ENCODE assay signal across 8 cellular contexts in the genomic region with DNA sequence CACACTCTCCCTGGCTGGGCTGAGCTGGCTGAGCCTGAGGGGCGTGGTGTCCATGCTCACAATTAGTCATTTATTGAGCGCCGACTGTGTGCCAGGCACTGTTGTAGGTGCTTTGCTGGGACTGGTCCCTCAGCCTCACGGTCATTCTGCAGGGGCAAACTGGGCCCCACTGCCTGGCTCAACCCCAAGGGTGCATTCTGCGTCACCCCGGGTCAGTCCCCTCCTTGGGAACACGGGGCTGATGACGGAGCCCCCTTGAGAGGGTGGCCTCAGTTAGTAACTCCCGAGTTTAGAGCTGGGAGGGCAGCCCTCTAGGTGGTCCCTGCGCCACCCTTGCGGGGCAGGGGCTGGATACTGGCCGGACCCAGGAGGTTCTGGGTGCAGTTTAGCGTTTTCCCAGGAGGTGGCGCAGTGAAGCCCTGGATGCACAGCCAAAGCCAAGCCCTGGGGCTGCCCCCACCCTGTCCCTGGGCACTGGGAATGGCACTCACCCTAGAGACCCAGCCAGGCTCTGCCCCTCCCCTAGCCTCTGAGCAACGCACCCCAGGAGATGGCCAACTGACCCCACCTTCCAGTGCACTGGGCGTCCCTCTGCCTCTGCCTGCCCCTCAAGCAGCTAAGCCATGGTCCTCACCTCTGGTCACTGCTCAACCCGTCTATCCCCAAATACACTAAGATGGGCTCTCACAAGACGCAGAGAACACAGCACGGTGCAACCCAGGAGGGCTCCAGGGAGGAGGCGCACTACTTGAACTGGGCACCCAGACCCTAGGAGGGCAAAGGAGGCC.
DNase-seq lines count a peak whose midpoint lies in the region; ATAC-seq and TF ChIP-seq lines count a peak whose summit lies in the region.

No MANE protein-coding gene starts in this region.

- peak; percentile 79 for DNase-seq in GM10248 (ENCODE audit: extremely low spot score)
- DNase-seq in NAMALWA (ENCODE audit: low spot score) = peak; percentile 66
- peak; percentile 41 for DNase-seq in activated T-cell treated with anti-CD3 and anti-CD28 coated beads for 1 hour (ENCODE audit: low read depth)
- DNase-seq in esophagus squamous epithelium (lab: John Stamatoyannopoulos, UW) = no peak
- peak; percentile 97 for DNase-seq in osteoblast (ENCODE audit: insufficient read length, low spot score, missing footprints)
- peak; percentile 75 to 92 for DNase-seq in aorta
- DNase-seq in MV-4-11 (lab: John Stamatoyannopoulos, UW) = no peak

- peaks cover 36 to 84% (median 46%) of the 10 kb centered on the region in 3 donors for H3K4me1 ChIP-seq in esophagus squamous epithelium
- H3K4me1 ChIP-seq in osteoblast (ENCODE audit: insufficient read depth, low read length) = peaks cover 35% of the 10 kb centered on the region
- no peaks in the 10 kb centered on the region for H3K4me1 ChIP-seq in aorta (ENCODE audit: control insufficient read depth in 1 of 2, insufficient read depth in 2 of 2, low read length in 2 of 2)

- H3K79me2 ChIP-seq in osteoblast (ENCODE audit: insufficient read depth, low read length) = peaks cover 8% of the 10 kb centered on the region

- H3K4me3 ChIP-seq in esophagus squamous epithelium (no peak overlapping the region), osteoblast (ENCODE audit: insufficient read depth, low read length) (no peak overlapping the region), aorta (ENCODE audit: low read length in 2 of 2) (no peak overlapping the region)

- H3K36me3 ChIP-seq in esophagus squamous epithelium (no peaks in the 10 kb centered on the region), osteoblast (ENCODE audit: insufficient read depth, low read length) (no peaks in the 10 kb centered on the region), aorta (ENCODE audit: control insufficient read depth in 1 of 2, insufficient read depth in 2 of 2, low read length in 1 of 2) (no peaks in the 10 kb centered on the region)

- intact Hi-C loops in esophagus squamous epithelium (cut with DNase I) (no loop called here), aorta (cut with DNase I) (loop anchor here in 1 of 2 donors (5.0 kb wide), 2 partner anchors 48 to 242 kb away; partner anchors contain the start of gene GSE1)

- peak overlapping the region; percentile 45 to 85 (median 76) for H3K27ac ChIP-seq in esophagus squamous epithelium
- peak overlapping the region; percentile 59 for H3K27ac ChIP-seq in osteoblast (ENCODE audit: low read depth, low read length)
- peak overlapping the region in 1 of 2 donors; percentile 43 for H3K27ac ChIP-seq in aorta (ENCODE audit: low read depth in 1 of 2, low read length in 2 of 2)

- no peaks in the 10 kb centered on the region for H3K9me3 ChIP-seq in esophagus squamous epithelium
- H3K9me3 ChIP-seq in osteoblast (ENCODE audit: low read depth, low read length) = no peaks in the 10 kb centered on the region
- H3K9me3 ChIP-seq in aorta (ENCODE audit: control insufficient read depth, low read length) = no peaks in the 10 kb centered on the region

- peak overlapping the region; percentile 50 for H3K4me2 ChIP-seq in osteoblast (ENCODE audit: insufficient read depth, low read length)

- no peak for TF ChIP-seq POLR2A in esophagus squamous epithelium (IDR thresholded peaks at IDR 0.05)

- no peaks in the 10 kb centered on the region for H3K27me3 ChIP-seq in esophagus squamous epithelium
- no peaks in the 10 kb centered on the region for H3K27me3 ChIP-seq in osteoblast (ENCODE audit: insufficient read depth, low read length)
- no peaks in the 10 kb centered on the region for H3K27me3 ChIP-seq in aorta (ENCODE audit: control insufficient read depth in 1 of 2, insufficient read depth in 2 of 2, low read length in 1 of 2)

- CTCF ChIA-PET in GM10248 (lab: Yijun Ruan, JAX) = interaction anchor here (0.6 to 2.4 kb wide), 10 partner anchors 10 to 246 kb away, joined by 3 to 6 read pairs (median 3); no protein-coding TSS in a partner anchor

- ATAC-seq in aorta (ENCODE audit: low FRiP score) = peak; percentile 53
- no peak for ATAC-seq in HG02623 (IDR thresholded peaks at IDR 0.05; ENCODE audit: unreplicated experiment)

- POLR2A ChIA-PET in GM10248 (lab: Yijun Ruan, JAX) = no interaction called here

- H2AFZ ChIP-seq in osteoblast (ENCODE audit: low read length) = peak overlapping the region; percentile 31

- peak; percentile 69 for TF ChIP-seq CTCF in GM10248 (IDR thresholded peaks at IDR 0.05; ENCODE audit: control extremely low read depth, extremely low read depth, low read depth, missing control alignments)
- peak; percentile 51 to 80 (median 72) for TF ChIP-seq CTCF in esophagus squamous epithelium (IDR thresholded peaks at IDR 0.05)
- TF ChIP-seq CTCF in osteoblast (IDR thresholded peaks at IDR 0.05; ENCODE audit: extremely low read depth, low read depth, low read length) = peak; percentile 74

- 38 to 64% methylated on average over 2 to 10 of the region's 20 CpGs for WGBS in esophagus squamous epithelium, 2 donors
- WGBS in aorta, 2 donors = 55 to 56% methylated on average over 20 of the region's 20 CpGs

- peaks cover 3% of the 10 kb centered on the region for H4K20me1 ChIP-seq in osteoblast (ENCODE audit: insufficient read depth, low read length)

Comparison
In these comparisons a context has a peak if more than half of its experiments do, and no peak if none do; other contexts are left out.
1. DNase-seq: peak in GM10248 (single experiment), NAMALWA (single experiment), activated T-cell treated with anti-CD3 and anti-CD28 coated beads for 1 hour (single experiment), osteoblast (single experiment) and aorta (2 of 2); none in esophagus squamous epithelium (single experiment) and MV-4-11 (single experiment).
2. Peak in every context shown above with its lines, with median percentiles within 50 percentile points of each other: CTCF ChIP-seq.